In the genomic region with DNA sequence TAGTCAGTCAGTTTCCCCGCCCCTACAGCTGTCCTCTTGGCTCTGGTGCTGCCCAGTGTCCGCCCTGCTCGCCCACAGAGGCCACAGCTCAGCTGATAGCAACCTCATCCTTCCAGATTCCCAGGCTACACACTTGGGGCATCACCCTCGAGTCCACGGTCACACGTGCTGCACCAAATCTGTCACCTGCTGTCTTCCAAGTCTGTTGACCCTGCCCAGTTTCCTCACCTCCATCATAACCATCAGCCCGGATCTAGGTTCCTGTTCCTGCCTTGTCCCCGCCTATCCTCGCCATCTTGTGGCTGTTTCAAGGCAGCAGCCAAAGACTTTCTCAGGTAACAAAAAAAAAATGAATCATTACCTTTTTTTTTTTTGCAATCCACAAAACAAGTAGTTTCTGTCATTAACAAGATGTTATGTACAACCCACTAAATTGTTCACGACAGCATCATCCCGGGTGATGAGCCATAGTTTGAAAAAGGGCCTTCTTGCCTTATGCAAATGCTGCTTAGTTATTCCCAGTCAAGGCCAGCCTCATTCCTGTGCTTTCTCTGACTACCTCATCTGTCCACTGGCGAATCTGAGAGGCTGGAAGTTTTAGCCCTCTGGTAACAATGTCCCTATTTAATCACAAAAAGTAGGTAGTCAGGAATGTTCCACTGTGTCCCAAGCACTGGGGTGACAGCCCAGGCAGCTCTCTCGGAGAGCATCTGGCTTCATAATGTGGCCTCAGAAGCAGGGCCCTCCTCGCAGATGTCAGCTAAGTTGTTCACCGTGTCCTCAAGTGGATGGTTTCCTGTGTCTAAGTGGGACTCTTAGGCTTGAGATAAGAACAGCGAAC, we compare ENCODE assay signal across 7 cellular contexts.
A peak's percentile ranks its signal among the peaks of the same experiment; 100 is the strongest.
DNase-seq lines count a peak whose midpoint lies in the region; ATAC-seq and TF ChIP-seq lines count a peak whose summit lies in the region.

No MANE protein-coding gene starts in this region.

- no peaks in the 10 kb centered on the region for H3K27me3 Mint-ChIP-seq in effector memory CD8-positive, alpha-beta T cell

- H3K36me3 Mint-ChIP-seq in effector memory CD8-positive, alpha-beta T cell (ENCODE audit: insufficient read depth): peaks cover 36% of the 10 kb centered on the region

- no peak for TF ChIP-seq CTCF in parathyroid adenoma (IDR thresholded peaks at IDR 0.05)

- H3K4me3 ChIP-seq in parathyroid adenoma (ENCODE audit: low read depth, low read length): peak overlapping the region; percentile 29

- no peak overlapping the region for H3K9ac ChIP-seq in parathyroid adenoma

- no peaks in the 10 kb centered on the region for H3K79me2 ChIP-seq in parathyroid adenoma

- no peaks in the 10 kb centered on the region for H3K9me3 ChIP-seq in parathyroid adenoma (ENCODE audit: control insufficient read depth, low read length)

- no peak overlapping the region for H3K4me3 Mint-ChIP-seq in effector memory CD8-positive, alpha-beta T cell

- H3K36me3 ChIP-seq in parathyroid adenoma (ENCODE audit: control insufficient read depth, insufficient read depth, low read length): no peaks in the 10 kb centered on the region

- peaks cover 13% of the 10 kb centered on the region for H3K4me1 ChIP-seq in parathyroid adenoma

- H2AFZ ChIP-seq in parathyroid adenoma: no peak overlapping the region

- peak overlapping the region; percentile 28 for H3K4me2 ChIP-seq in parathyroid adenoma (ENCODE audit: low read length)

- peaks cover 0 to 5% of the 10 kb centered on the region in 2 donors for H3K4me1 Mint-ChIP-seq in effector memory CD8-positive, alpha-beta T cell (ENCODE audit: low read depth in 2 of 2)

- no peaks in the 10 kb centered on the region for H3K9me3 Mint-ChIP-seq in effector memory CD8-positive, alpha-beta T cell

- no peak for ATAC-seq in effector memory CD8-positive, alpha-beta T cell (replicated peaks)
- no peak for ATAC-seq in HG02759 (IDR thresholded peaks at IDR 0.05; ENCODE audit: unreplicated experiment)

- H3K27ac ChIP-seq in parathyroid adenoma: peak overlapping the region; percentile 78

- H3K27me3 ChIP-seq in parathyroid adenoma (ENCODE audit: control insufficient read depth, insufficient read depth, low read length): no peaks in the 10 kb centered on the region

- peak; percentile 48 for DNase-seq in GF-D8 (lab: John Stamatoyannopoulos, UW)
- DNase-seq in NCI-H524 (lab: John Stamatoyannopoulos, UW): peak; percentile 86 to 94
- DNase-seq in effector memory CD8-positive, alpha-beta T cell: no peak
- no peak for DNase-seq in SIG-M5 treated with dmso at 0.1 percent for 504 hours (lab: John Stamatoyannopoulos, UW; ENCODE audit: unreplicated experiment)
- no peak for DNase-seq in NCI-H69 (lab: John Stamatoyannopoulos, UW)

- H3K27ac Mint-ChIP-seq in effector memory CD8-positive, alpha-beta T cell: peak overlapping the region; percentile 47 to 75

Comparison
In these comparisons a context has a peak if more than half of its experiments do, and no peak if none do; other contexts are left out.
1. DNase-seq: peak in GF-D8 (single experiment) and NCI-H524 (2 of 2); none in effector memory CD8-positive, alpha-beta T cell (0 of 3), SIG-M5 treated with dmso at 0.1 percent for 504 hours (single experiment) and NCI-H69 (single experiment).